Comparison of ENCODE assay signal across 9 cellular contexts in genomic region chr1:26827663-26828062, GRCh38. TPM values are rescaled to one million over a fixed set of nuclear protein-coding genes. Genes with fewer than 3 reads are reported as not detected.
DNase-seq lines count a peak whose midpoint lies in the region; ATAC-seq and TF ChIP-seq lines count a peak whose summit lies in the region.
"Had no signal": no experiment of that assay in that cellular context is flagged by ENCODE, and none has a peak within 500 bp of the region (broad histone marks: within the 10 kb centered on the region; RNA-seq: fewer than 3 reads in every experiment).

No MANE protein-coding gene starts in this region.

- in situ Hi-C loops in brain microvascular endothelial cell (cut with HindIII; ENCODE audit: low pct_ligation_motif_present, low sequenced_read_pairs): no loop called here

- H3K36me3 ChIP-seq in brain microvascular endothelial cell (replicated peaks): peaks cover 16% of the 10 kb centered on the region
- peaks cover 15% of the 10 kb centered on the region for H3K36me3 ChIP-seq in lower lobe of right lung
- peaks cover 0 to 16% (median 5%) of the 10 kb centered on the region in 4 donors for H3K36me3 ChIP-seq in upper lobe of left lung

- H3K27ac ChIP-seq in brain microvascular endothelial cell (no peak overlapping the region), lower lobe of right lung (peak overlapping the region; percentile 62), upper lobe of left lung (peak overlapping the region; percentile 61 to 88 (median 74))

- DNase-seq in activated T-cell treated with anti-CD3 and anti-CD28 coated beads, Interleukin-2, amount 50 U/mL, for 4 hours: no peak
- no peak for DNase-seq in activated T-cell treated with anti-CD3 and anti-CD28 coated beads, Interleukin-2, amount 50 U/mL, for 1 hour
- no peak for DNase-seq in brain microvascular endothelial cell
- no peak for DNase-seq in lower lobe of right lung
- DNase-seq in upper lobe of left lung: peak in 1 of 2 donors; percentile 62
- no peak for DNase-seq in SIG-M5 (lab: John Stamatoyannopoulos, UW)
- no peak for DNase-seq in GM19238 (ENCODE audit: insufficient read length, low spot score)
- DNase-seq: DMS 273 treated with DMSO at 0.1 percent for 48 hours had no signal

- 33 to 37% methylated on average over 11 of the region's 11 CpGs for WGBS in upper lobe of left lung, 2 donors

- no peak for TF ChIP-seq POLR2A in upper lobe of left lung (IDR thresholded peaks at IDR 0.05)

- H3K27me3 ChIP-seq in brain microvascular endothelial cell (replicated peaks) (no peaks in the 10 kb centered on the region), lower lobe of right lung (ENCODE audit: low read depth) (no peaks in the 10 kb centered on the region), upper lobe of left lung (no peaks in the 10 kb centered on the region)

- H3K27me3 Mint-ChIP-seq in activated T-cell treated with anti-CD3 and anti-CD28 coated beads, Interleukin-2, amount 50 U/mL, for 4 hours (ENCODE audit: low read depth): no peaks in the 10 kb centered on the region

- intact Hi-C loops in lower lobe of right lung (cut with DNase I): no loop called here

- TF ChIP-seq CTCF in brain microvascular endothelial cell (IDR thresholded peaks at IDR 0.05; ENCODE audit: low read depth, low read length, missing control alignments): no peak
- TF ChIP-seq CTCF in lower lobe of right lung (IDR thresholded peaks at IDR 0.05): no peak
- no peak for TF ChIP-seq CTCF in upper lobe of left lung (IDR thresholded peaks at IDR 0.05)

- peaks cover 71% of the 10 kb centered on the region for H3K4me1 Mint-ChIP-seq in activated T-cell treated with anti-CD3 and anti-CD28 coated beads, Interleukin-2, amount 50 U/mL, for 4 hours (ENCODE audit: low read depth)

- peak overlapping the region; percentile 90 for H3K4me3 Mint-ChIP-seq in activated T-cell treated with anti-CD3 and anti-CD28 coated beads, Interleukin-2, amount 50 U/mL, for 4 hours

- no peaks in the 10 kb centered on the region for H3K9me3 Mint-ChIP-seq in activated T-cell treated with anti-CD3 and anti-CD28 coated beads, Interleukin-2, amount 50 U/mL, for 4 hours

- TF ChIP-seq EP300 in upper lobe of left lung (IDR thresholded peaks at IDR 0.05): no peak

- H3K4me3 ChIP-seq in brain microvascular endothelial cell (ENCODE audit: low read depth, low read length) (peak overlapping the region; percentile 73), lower lobe of right lung (peak overlapping the region; percentile 67), upper lobe of left lung (peak overlapping the region; percentile 68 to 93 (median 90))

- peaks cover 21% of the 10 kb centered on the region for H3K36me3 Mint-ChIP-seq in activated T-cell treated with anti-CD3 and anti-CD28 coated beads, Interleukin-2, amount 50 U/mL, for 4 hours (ENCODE audit: insufficient read depth)

- no peak for ATAC-seq in activated T-cell treated with anti-CD3 and anti-CD28 coated beads, Interleukin-2, amount 50 U/mL, for 4 hours
- ATAC-seq in lower lobe of right lung: no peak
- ATAC-seq in upper lobe of left lung (ENCODE audit: low FRiP score in 2 of 2): no peak
- no peak for ATAC-seq in HG03565 (IDR thresholded peaks at IDR 0.05; ENCODE audit: unreplicated experiment)

- no peaks in the 10 kb centered on the region for H3K9me3 ChIP-seq in lower lobe of right lung
- H3K9me3 ChIP-seq in upper lobe of left lung: no peaks in the 10 kb centered on the region

- H3K4me1 ChIP-seq in lower lobe of right lung (peaks cover 47% of the 10 kb centered on the region), upper lobe of left lung (peaks cover 30 to 50% (median 43%) of the 10 kb centered on the region in 4 donors)

RNA-seq across cellular contexts. Expression of gene ZDHHC18, which starts 1.2 kb away (rescaled TPM):
- 10 to 100 TPM; 66.1 to 76.8 (median 71.8) TPM for total RNA-seq in activated T-cell treated with anti-CD3 and anti-CD28 coated beads, Interleukin-2, amount 50 U/mL, for 4 hours
- total RNA-seq in lower lobe of right lung (29.1 TPM), upper lobe of left lung (10 to 100 TPM; 18.9 to 35.9 (median 24.9) TPM)

RNA-seq across cellular contexts. Expression of gene SFN, which starts 35.3 kb away (rescaled TPM):
- under 1 TPM; 0.19 to 0.61 (median 0.24) TPM for total RNA-seq in activated T-cell treated with anti-CD3 and anti-CD28 coated beads, Interleukin-2, amount 50 U/mL, for 4 hours
- total RNA-seq in lower lobe of right lung: 47.5 TPM
- 100 to 1,000 TPM in 2 of 6 donors, 10 to 100 TPM in 4; 21.0 to 129 (median 70.1) TPM for total RNA-seq in upper lobe of left lung

RNA-seq across cellular contexts. Expression of gene PIGV, which starts 39.9 kb away (rescaled TPM):
- 10 to 100 TPM in 2 of 3 donors, 1 to 10 TPM in 1; 8.4 to 11.2 (median 10.4) TPM for total RNA-seq in activated T-cell treated with anti-CD3 and anti-CD28 coated beads, Interleukin-2, amount 50 U/mL, for 4 hours
- 20.3 TPM for total RNA-seq in lower lobe of right lung
- 10 to 100 TPM; 11.9 to 25.1 (median 17.5) TPM for total RNA-seq in upper lobe of left lung

Comparison
In these comparisons a context has a peak if more than half of its experiments do, and no peak if none do; other contexts are left out.
1. RNA of gene SFN, which starts 35.3 kb away (total RNA-seq): 21.0 to 129 TPM in upper lobe of left lung and 47.5 TPM in lower lobe of right lung (single experiment); 0.19 to 0.61 TPM in activated T-cell treated with anti-CD3 and anti-CD28 coated beads, Interleukin-2, amount 50 U/mL, for 4 hours; every median in the first group is over 10 times any median in the second.
2. Peak in every context shown above with its lines, with median percentiles within 50 percentile points of each other: H3K4me3 ChIP-seq.